In the genomic region with DNA sequence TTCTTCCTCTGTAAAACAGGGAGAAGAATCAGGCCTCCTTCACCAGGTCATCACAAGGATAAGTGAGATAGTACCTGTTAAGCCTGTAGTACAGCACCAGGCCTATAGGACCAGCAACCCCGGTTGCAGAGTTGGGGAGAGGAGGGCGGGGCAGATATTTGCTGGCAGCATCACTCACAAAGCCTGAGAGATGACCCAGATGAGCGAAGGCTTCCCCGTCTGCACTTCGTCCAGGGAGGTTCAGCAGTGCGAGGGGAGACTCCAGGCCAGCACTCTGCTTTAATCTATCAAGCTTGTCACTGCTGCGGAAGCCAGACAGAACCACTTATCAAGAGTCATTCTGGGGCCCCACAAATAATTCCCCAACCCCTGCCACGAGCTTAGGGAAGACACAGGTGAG, we compare ENCODE assay signal across 19 cellular contexts. TPM values are rescaled to one million over a fixed set of nuclear protein-coding genes. Genes with fewer than 3 reads are reported as not detected.
DNase-seq lines count a peak whose midpoint lies in the region; ATAC-seq and TF ChIP-seq lines count a peak whose summit lies in the region.
"Had no signal": no experiment of that assay in that cellular context is flagged by ENCODE, and none has a peak within 500 bp of the region (broad histone marks: within the 10 kb centered on the region; RNA-seq: fewer than 3 reads in every experiment).

No MANE protein-coding gene starts in this region.

- intact Hi-C loops in Caco-2 (cut with micrococcal nuclease; ENCODE audit: unreplicated experiment) (no loop called here), Panc1 (cut with micrococcal nuclease; ENCODE audit: unreplicated experiment) (no loop called here), PC-3 (cut with micrococcal nuclease) (no loop called here)

- in situ Hi-C loops in Panc1 (cut with HindIII; ENCODE audit: low pct_unique_long_range_greater_than_20kb, low sequenced_read_pairs) = no loop called here

- H3K4me1 ChIP-seq in Caco-2 (peaks cover 16% of the 10 kb centered on the region; the same call in 1 of the 2 replicates), Panc1 (ENCODE audit: control insufficient read depth, insufficient read depth, low read length) (peaks cover 3% of the 10 kb centered on the region; the same call in 1 of the 2 replicates), neural progenitor cell (no peaks in the 10 kb centered on the region), PC-3 (ENCODE audit: insufficient read depth, low read length) (peaks cover 41% of the 10 kb centered on the region), right atrium auricular region (no peaks in the 10 kb centered on the region)
- H3K4me1 ChIP-seq: prostate gland had no signal

- H3K79me2 ChIP-seq in neural progenitor cell (ENCODE audit: low read depth) (no peaks in the 10 kb centered on the region), PC-3 (ENCODE audit: low read length) (no peaks in the 10 kb centered on the region)

- H2AFZ ChIP-seq in neural progenitor cell (replicated peaks) (peak overlapping the region; percentile 59), PC-3 (ENCODE audit: low read length) (no peak overlapping the region)

- H3K9me3 Mint-ChIP-seq in Caco-2 (ENCODE audit: unreplicated experiment) = no peaks in the 10 kb centered on the region
- H3K9me3 Mint-ChIP-seq in neural progenitor cell = no peaks in the 10 kb centered on the region
- no peaks in the 10 kb centered on the region for H3K9me3 Mint-ChIP-seq in osteocyte (ENCODE audit: unreplicated experiment)
- H3K9me3 Mint-ChIP-seq: effector memory CD8-positive, alpha-beta T cell; natural killer cell treated with Interleukin-12 subunit alpha and Interleukin-12 subunit beta and Interleukin-15 and Interleukin-18, amount 100 ng/mL, for 72 hours had no signal

- peak; percentile 52 for ATAC-seq in Panc1
- peak; percentile 82 for ATAC-seq in esophagus mucosa
- no peak for ATAC-seq in PC-3
- ATAC-seq: activated CD8-positive, alpha-beta T cell treated with anti-CD3 and anti-CD28 coated beads, Interleukin-2, amount 10 ng/mL, durations not matched to agents 7 days and 5 days; effector memory CD8-positive, alpha-beta T cell; natural killer cell treated with Interleukin-12 subunit alpha and Interleukin-12 subunit beta and Interleukin-15 and Interleukin-18, amount 100 ng/mL, for 72 hours had no signal

- H3K9me2 ChIP-seq in PC-3 (replicated peaks; ENCODE audit: low read length) = no peaks in the 10 kb centered on the region

- H3K4me3 Mint-ChIP-seq in Caco-2 (ENCODE audit: unreplicated experiment) (no peak overlapping the region), neural progenitor cell (no peak overlapping the region), osteocyte (ENCODE audit: unreplicated experiment) (no peak overlapping the region)
- H3K4me3 Mint-ChIP-seq: activated CD8-positive, alpha-beta T cell treated with anti-CD3 and anti-CD28 coated beads, Interleukin-2, amount 10 ng/mL, durations not matched to agents 7 days and 5 days; effector memory CD8-positive, alpha-beta T cell; natural killer cell treated with Interleukin-12 subunit alpha and Interleukin-12 subunit beta and Interleukin-15 and Interleukin-18, amount 100 ng/mL, for 72 hours had no signal

- no peaks in the 10 kb centered on the region for H4K20me1 ChIP-seq in neural progenitor cell (ENCODE audit: low read depth)
- H4K20me1 ChIP-seq in PC-3 (ENCODE audit: low read length) = no peaks in the 10 kb centered on the region

- no peaks in the 10 kb centered on the region for H3K36me3 ChIP-seq in Caco-2 (ENCODE audit: control insufficient read depth, insufficient read depth, low read length)
- no peaks in the 10 kb centered on the region for H3K36me3 ChIP-seq in Panc1 (ENCODE audit: control insufficient read depth, insufficient read depth, low read length)
- no peaks in the 10 kb centered on the region for H3K36me3 ChIP-seq in neural progenitor cell
- H3K36me3 ChIP-seq in PC-3 (ENCODE audit: low read depth, low read length) = no peaks in the 10 kb centered on the region
- H3K36me3 ChIP-seq in right atrium auricular region = no peaks in the 10 kb centered on the region
- H3K36me3 ChIP-seq: brain microvascular endothelial cell, prostate gland had no signal

- TF ChIP-seq CTCF in Caco-2 (IDR thresholded peaks at IDR 0.05; ENCODE audit: insufficient read depth in 1 of 2, low read depth in 1 of 2, low read length in 1 of 2, severe bottlenecking in 1 of 2, unreplicated experiment in 1 of 2) = no peak
- TF ChIP-seq CTCF in Panc1 (IDR thresholded peaks at IDR 0.05) = no peak
- TF ChIP-seq CTCF in neural progenitor cell (IDR thresholded peaks at IDR 0.05) = no peak
- TF ChIP-seq CTCF in PC-3 (conservative IDR thresholded peaks at IDR 0.05; ENCODE audit: low read depth, low read length) = no peak
- TF ChIP-seq CTCF in osteocyte (IDR thresholded peaks at IDR 0.05) = no peak
- no peak for TF ChIP-seq CTCF in right atrium auricular region (IDR thresholded peaks at IDR 0.05)

- H3F3A ChIP-seq in neural progenitor cell (ENCODE audit: low read depth) (no peaks in the 10 kb centered on the region), PC-3 (ENCODE audit: low read length, unreplicated experiment) (no peaks in the 10 kb centered on the region)

- H3K4me3 ChIP-seq in Caco-2 (ENCODE audit: low read depth, low read length) (no peak overlapping the region), Panc1 (ENCODE audit: low read depth in 2 of 2, low read length in 2 of 2) (no peak overlapping the region), neural progenitor cell (no peak overlapping the region), PC-3 (ENCODE audit: low read length) (no peak overlapping the region), right atrium auricular region (no peak overlapping the region)
- H3K4me3 ChIP-seq: prostate gland had no signal

- no peaks in the 10 kb centered on the region for H3K9me3 ChIP-seq in Caco-2
- no peaks in the 10 kb centered on the region for H3K9me3 ChIP-seq in Panc1 (ENCODE audit: control insufficient read depth, insufficient read depth, low read depth, low read length)
- H3K9me3 ChIP-seq in neural progenitor cell (ENCODE audit: low read depth) = no peaks in the 10 kb centered on the region
- H3K9me3 ChIP-seq in PC-3 (ENCODE audit: low read length) = no peaks in the 10 kb centered on the region
- no peaks in the 10 kb centered on the region for H3K9me3 ChIP-seq in right atrium auricular region
- H3K9me3 ChIP-seq: prostate gland had no signal

- DNase-seq in Caco-2 = peak; percentile 38 to 56
- DNase-seq in Panc1 (ENCODE audit: low read depth, low spot score) = no peak
- DNase-seq in neural progenitor cell (ENCODE audit: low spot score) = no peak
- DNase-seq in PC-3 = no peak
- no peak for DNase-seq in osteocyte (ENCODE audit: extremely low spot score, unreplicated experiment)
- DNase-seq in NCI-H1092 treated with DMSO at 0.1 percent for 48 hours (lab: John Stamatoyannopoulos, UW) = no peak
- DNase-seq in right atrium auricular region (ENCODE audit: low spot score) = no peak
- DNase-seq: activated CD4-positive, CD25-positive, alpha-beta regulatory T cell treated with anti-CD3 and anti-CD28 coated beads, Interleukin-2, amount 50 U/mL, for 72 hours; activated CD8-positive, alpha-beta T cell treated with anti-CD3 and anti-CD28 coated beads, Interleukin-2, amount 10 ng/mL, durations not matched to agents 7 days and 5 days; activated gamma-delta T cell treated with Interleukin-2 at 50 U/mL for 16 hours; brain microvascular endothelial cell; effector memory CD8-positive, alpha-beta T cell; left cardiac atrium; mesenchymal stem cell; NCI-H1105; NCI-H2029 treated with DMSO at 0.1 percent for 48 hours had no signal

- no peak overlapping the region for H3K4me2 ChIP-seq in neural progenitor cell
- H3K4me2 ChIP-seq in PC-3 (ENCODE audit: low read length) = no peak overlapping the region

- no peak overlapping the region for H3K27ac Mint-ChIP-seq in Caco-2 (ENCODE audit: unreplicated experiment)
- H3K27ac Mint-ChIP-seq in neural progenitor cell = no peak overlapping the region
- H3K27ac Mint-ChIP-seq in osteocyte (ENCODE audit: unreplicated experiment) = no peak overlapping the region
- H3K27ac Mint-ChIP-seq: activated CD8-positive, alpha-beta T cell treated with anti-CD3 and anti-CD28 coated beads, Interleukin-2, amount 10 ng/mL, durations not matched to agents 7 days and 5 days; effector memory CD8-positive, alpha-beta T cell; natural killer cell treated with Interleukin-12 subunit alpha and Interleukin-12 subunit beta and Interleukin-15 and Interleukin-18, amount 100 ng/mL, for 72 hours had no signal

- H3K4me1 Mint-ChIP-seq in Caco-2 (ENCODE audit: low read depth, unreplicated experiment) (no peaks in the 10 kb centered on the region), neural progenitor cell (no peaks in the 10 kb centered on the region), osteocyte (ENCODE audit: unreplicated experiment) (no peaks in the 10 kb centered on the region)

- H3K9ac ChIP-seq in neural progenitor cell = no peak overlapping the region
- no peak overlapping the region for H3K9ac ChIP-seq in PC-3 (ENCODE audit: low read length)

- no peaks in the 10 kb centered on the region for H3K27me3 ChIP-seq in Caco-2 (replicated peaks; ENCODE audit: control insufficient read depth, insufficient read depth, low read length)
- no peaks in the 10 kb centered on the region for H3K27me3 ChIP-seq in Panc1 (ENCODE audit: control insufficient read depth, insufficient read depth, low read length)
- no peaks in the 10 kb centered on the region for H3K27me3 ChIP-seq in neural progenitor cell
- no peaks in the 10 kb centered on the region for H3K27me3 ChIP-seq in PC-3 (ENCODE audit: low read length)
- H3K27me3 ChIP-seq in right atrium auricular region = no peaks in the 10 kb centered on the region
- H3K27me3 ChIP-seq: brain microvascular endothelial cell had no signal

- POLR2A ChIA-PET in Caco-2 (lab: Charles Lee) = no interaction called here
- POLR2A ChIA-PET in Panc1 (lab: Charles Lee) = interaction anchor here (0.6 to 1.5 kb wide), 2 partner anchors 9 to 17 kb away, joined by 4 to 6 read pairs; no protein-coding TSS in a partner anchor
- POLR2A ChIA-PET in PC-3 (lab: Charles Lee; ENCODE audit: unreplicated experiment) = no interaction called here

- H3K27me3 Mint-ChIP-seq in Caco-2 (ENCODE audit: insufficient read depth, unreplicated experiment) = no peaks in the 10 kb centered on the region
- peaks cover 2% of the 10 kb centered on the region for H3K27me3 Mint-ChIP-seq in neural progenitor cell (ENCODE audit: insufficient read depth, low read depth)
- peaks cover 17% of the 10 kb centered on the region for H3K27me3 Mint-ChIP-seq in osteocyte (ENCODE audit: unreplicated experiment)

- CTCF ChIA-PET in Caco-2 (lab: Charles Lee) (no interaction called here), Panc1 (lab: Charles Lee) (no interaction called here), PC-3 (lab: Charles Lee) (no interaction called here)

- no peak overlapping the region for H3K27ac ChIP-seq in Panc1 (ENCODE audit: low read length)
- H3K27ac ChIP-seq in neural progenitor cell = no peak overlapping the region
- no peak overlapping the region for H3K27ac ChIP-seq in PC-3 (ENCODE audit: low read length)
- no peak overlapping the region for H3K27ac ChIP-seq in right atrium auricular region
- H3K27ac ChIP-seq: brain microvascular endothelial cell, prostate gland had no signal

- BruUV-seq in Caco-2 (replicated peaks; lab: Mats Ljungman, UMichigan) (no TSS peak), Panc1 (replicated peaks; lab: Mats Ljungman, UMichigan) (no TSS peak), PC-3 (replicated peaks; lab: Mats Ljungman, UMichigan) (no TSS peak)

- H3K36me3 Mint-ChIP-seq in Caco-2 (ENCODE audit: insufficient read depth, unreplicated experiment) = no peaks in the 10 kb centered on the region
- no peaks in the 10 kb centered on the region for H3K36me3 Mint-ChIP-seq in neural progenitor cell
- no peaks in the 10 kb centered on the region for H3K36me3 Mint-ChIP-seq in osteocyte (ENCODE audit: unreplicated experiment)
- H3K36me3 Mint-ChIP-seq: natural killer cell treated with Interleukin-12 subunit alpha and Interleukin-12 subunit beta and Interleukin-15 and Interleukin-18, amount 100 ng/mL, for 72 hours had no signal

RNA-seq across cellular contexts. Expression of a gene that starts 15.8 kb away (rescaled TPM):
- total RNA-seq in Caco-2 (2022) (38.7 and 42.2 TPM in 2 replicates), Panc1 (2021; ENCODE audit: unreplicated experiment) (42.7 TPM), esophagus mucosa (28.4 TPM), neural progenitor cell (ENCODE audit: low replicate concordance) (73.3 and 81.0 TPM in 2 replicates), PC-3 (2014; rRNA removed) (38.4 and 59.0 TPM in 2 replicates), osteocyte (43.6 and 54.6 TPM in 2 replicates), right atrium auricular region (10 to 100 TPM; 18.7 to 25.8 TPM)
- 17.2 TPM for polyA plus RNA-seq in Panc1 (2012; ENCODE audit: insufficient read length)

Comparison
In these comparisons a context has a peak if more than half of its experiments do, and no peak if none do; other contexts are left out.
1. DNase-seq: peak in Caco-2 (2 of 2); none in Panc1 (single experiment), neural progenitor cell (single experiment), PC-3 (single experiment), osteocyte (single experiment), NCI-H1092 treated with DMSO at 0.1 percent for 48 hours (single experiment) and right atrium auricular region (single experiment).